ENCODE assay signal across 8 cellular contexts in genomic region chr13:80339841-80340642, GRCh38. TPM values are rescaled to one million over a fixed set of nuclear protein-coding genes. Genes with fewer than 3 reads are reported as not detected.
DNase-seq lines count a peak whose midpoint lies in the region; ATAC-seq and TF ChIP-seq lines count a peak whose summit lies in the region.

No MANE protein-coding gene starts in this region.

- CTCF ChIA-PET in HCT116 (lab: Charles Lee): no interaction called here

- intact Hi-C loops in HCT116 (cut with micrococcal nuclease): loop anchor here (5.0 kb wide), 3 partner anchors 308 to 677 kb away; no protein-coding TSS in a partner anchor

- BruUV-seq in HCT116 (replicated peaks; lab: Mats Ljungman, UMichigan): TSS peak; percentile 66

- no peaks in the 10 kb centered on the region for H3K27me3 ChIP-seq in HCT116 (ENCODE audit: insufficient read depth, low read length)
- no peaks in the 10 kb centered on the region for H3K27me3 ChIP-seq in subcutaneous abdominal adipose tissue (ENCODE audit: control insufficient read depth in 5 of 5, insufficient read depth in 4 of 5, low read length in 5 of 5)

- H3K4me2 ChIP-seq in HCT116 (ENCODE audit: low read length): peak overlapping the region; percentile 79

- H3K9me3 ChIP-seq in HCT116 (ENCODE audit: control insufficient read depth in 1 of 2, insufficient read depth in 1 of 2, low read depth in 1 of 2, low read length in 2 of 2): no peaks in the 10 kb centered on the region
- H3K9me3 ChIP-seq in subcutaneous abdominal adipose tissue (ENCODE audit: control insufficient read depth in 5 of 5, low read length in 5 of 5): no peaks in the 10 kb centered on the region

- ATAC-seq in HCT116: no peak
- ATAC-seq in left lobe of liver: peak; percentile 29
- no peak for ATAC-seq in GM19351 (IDR thresholded peaks at IDR 0.05; ENCODE audit: unreplicated experiment)

- H3K4me1 ChIP-seq in HCT116 (ENCODE audit: control insufficient read depth in 1 of 2, insufficient read depth in 2 of 2, low read length in 2 of 2) (peaks cover 0 to 9% of the 10 kb centered on the region in 2 experiments; a peak in 3 of 4 replicates), subcutaneous abdominal adipose tissue (ENCODE audit: control insufficient read depth in 5 of 5, insufficient read depth in 5 of 5, low read length in 5 of 5) (peaks cover 2 to 53% (median 37%) of the 10 kb centered on the region in 5 donors)

- H2AFZ ChIP-seq in HCT116 (ENCODE audit: low read depth, low read length, poor library complexity, severe bottlenecking): no peak overlapping the region

- H3K27ac ChIP-seq in HCT116 (ENCODE audit: low read depth, low read length) (peak overlapping the region; percentile 84), subcutaneous abdominal adipose tissue (ENCODE audit: low read depth, low read length) (peak overlapping the region; percentile 95)

- no peak for TF ChIP-seq POLR2A in HCT116 (IDR thresholded peaks at IDR 0.05; ENCODE audit: borderline replicate concordance, extremely low read depth, insufficient read depth, insufficient read length)

- peaks cover 46% of the 10 kb centered on the region for H3K79me2 ChIP-seq in HCT116 (ENCODE audit: insufficient read depth, low read length)

- no peak for TF ChIP-seq CTCF in HCT116 (IDR thresholded peaks at IDR 0.05 in 2 of 3, conservative IDR thresholded peaks at IDR 0.05 in 1 of 3; ENCODE audit: borderline replicate concordance in 1 of 3, insufficient read depth in 1 of 3, low read depth in 2 of 3, low read length in 2 of 3)
- no peak for TF ChIP-seq CTCF in choroid plexus epithelial cell (conservative IDR thresholded peaks at IDR 0.05; ENCODE audit: low read depth, low read length)

- no peaks in the 10 kb centered on the region; a peak in 1 of 4 replicates for H3K36me3 ChIP-seq in HCT116 (ENCODE audit: control insufficient read depth in 1 of 2, insufficient read depth in 2 of 2, low read length in 2 of 2)
- H3K36me3 ChIP-seq in subcutaneous abdominal adipose tissue (ENCODE audit: control insufficient read depth in 5 of 5, insufficient read depth in 5 of 5, low read length in 5 of 5): peaks cover 0 to 14% (median 10%) of the 10 kb centered on the region in 5 donors

- H3K9ac ChIP-seq in HCT116 (ENCODE audit: low read length) (peak overlapping the region; percentile 79), subcutaneous abdominal adipose tissue (ENCODE audit: low read length in 5 of 5) (peak overlapping the region; percentile 81 to 97 (median 86))

- TF ChIP-seq RAD21 in HCT116 (IDR thresholded peaks at IDR 0.05; ENCODE audit: low read depth): no peak

- H3K9me2 ChIP-seq in HCT116 (ENCODE audit: insufficient read depth): no peaks in the 10 kb centered on the region

- RAD21 ChIA-PET in HCT116 (lab: Charles Lee; ENCODE audit: low non-redundant PET in 1 of 2, low total read pairs in 2 of 2, uncharacterized antibody in 2 of 2, unreplicated experiment in 2 of 2): no interaction called here

- POLR2A ChIA-PET in HCT116 (lab: Charles Lee): no interaction called here

- no peaks in the 10 kb centered on the region for H4K20me1 ChIP-seq in HCT116 (ENCODE audit: insufficient read depth)

- peak; percentile 59 for DNase-seq in ELR (ENCODE audit: low read depth)
- no peak for DNase-seq in HCT116 (ENCODE audit: low read depth, low spot score)
- DNase-seq in RKO (ENCODE audit: low spot score): peak; percentile 47
- DNase-seq in choroid plexus epithelial cell (ENCODE audit: low read depth): peak; percentile 34
- DNase-seq in left lobe of liver (ENCODE audit: low spot score): peak; percentile 78
- no peak for DNase-seq in DMS79 treated with DMSO at 0.1 percent for 48 hours (lab: John Stamatoyannopoulos, UW)

- H3K4me3 ChIP-seq in HCT116 (replicated peaks in 1 of 2; ENCODE audit: low read depth in 1 of 2, low read length in 2 of 2) (peak overlapping the region; percentile 67 to 72), choroid plexus epithelial cell (ENCODE audit: low read depth, low read length) (peak overlapping the region; percentile 75), subcutaneous abdominal adipose tissue (ENCODE audit: low read depth in 1 of 5, low read length in 5 of 5) (peak overlapping the region; percentile 78 to 97 (median 93))

TF ChIP-seq in HCT116, 20 proteins besides CTCF, POLR2A, EP300 and RAD21:
- no peak for TF ChIP-seq REST (IDR thresholded peaks at IDR 0.05; ENCODE audit: low read depth)
- no peak for TF ChIP-seq ATF3 (IDR thresholded peaks at IDR 0.05)
- no peak for TF ChIP-seq SP1 (IDR thresholded peaks at IDR 0.05; ENCODE audit: low read depth)

RNA-seq across cellular contexts. Expression of gene SPRY2, which starts 0.9 kb away (rescaled TPM):
- total RNA-seq in HCT116 (2021; ENCODE audit: unreplicated experiment) (7.2 TPM), left lobe of liver (11.3 TPM)
- polyA plus RNA-seq in HCT116 (2012): 6.4 and 6.9 TPM in 2 replicates

Comparison
In these comparisons a context has a peak if more than half of its experiments do, and no peak if none do; other contexts are left out.
1. DNase-seq: peak in ELR (single experiment), RKO (single experiment), choroid plexus epithelial cell (single experiment) and left lobe of liver (single experiment); none in HCT116 (single experiment) and DMS79 treated with DMSO at 0.1 percent for 48 hours (single experiment).
2. Peak in every context shown above with its lines, with median percentiles within 50 percentile points of each other: H3K4me3 ChIP-seq.